ENCODE assay signal across 9 cellular contexts in genomic region chrX:40104649-40105015, GRCh38. TPM values are rescaled to one million over a fixed set of nuclear protein-coding genes. Genes with fewer than 3 reads are reported as not detected.
DNase-seq lines count a peak whose midpoint lies in the region; ATAC-seq, FAIRE-seq and TF ChIP-seq lines count a peak whose summit lies in the region.
"Had no signal": no experiment of that assay in that cellular context is flagged by ENCODE, and none has a peak within 500 bp of the region (broad histone marks: within the 10 kb centered on the region; RNA-seq: fewer than 3 reads in every experiment).

No MANE protein-coding gene starts in this region.

- H3K4me2 ChIP-seq in astrocyte (ENCODE audit: low read length), result peak overlapping the region; percentile 82

- peaks cover 2% of the 10 kb centered on the region for H3K4me1 Mint-ChIP-seq in astrocyte (ENCODE audit: low read depth, unreplicated experiment)

- no peak overlapping the region for H3K27ac Mint-ChIP-seq in astrocyte (ENCODE audit: unreplicated experiment)

- peaks cover 2% of the 10 kb centered on the region for H3K9me3 Mint-ChIP-seq in astrocyte (ENCODE audit: unreplicated experiment)
- H3K9me3 Mint-ChIP-seq: neural crest cell had no signal

- no peaks in the 10 kb centered on the region for H3K27me3 ChIP-seq in ACC112 (ENCODE audit: insufficient read depth, low read length)
- H3K27me3 ChIP-seq in astrocyte (ENCODE audit: insufficient read depth, low read length), result no peaks in the 10 kb centered on the region
- no peaks in the 10 kb centered on the region for H3K27me3 ChIP-seq in layer of hippocampus (ENCODE audit: control insufficient read depth, insufficient read depth, low read length)
- no peaks in the 10 kb centered on the region for H3K27me3 ChIP-seq in thymus (ENCODE audit: control insufficient read depth, insufficient read depth)

- no peak for ATAC-seq in GM19397 (IDR thresholded peaks at IDR 0.05; ENCODE audit: unreplicated experiment)

- H3K4me3 Mint-ChIP-seq in astrocyte (ENCODE audit: unreplicated experiment), result no peak overlapping the region

- H3K9me3 ChIP-seq in astrocyte (ENCODE audit: insufficient read depth, low read depth, low read length) (no peaks in the 10 kb centered on the region), thymus (ENCODE audit: control insufficient read depth) (no peaks in the 10 kb centered on the region)

- no peaks in the 10 kb centered on the region for H4K20me1 ChIP-seq in astrocyte (ENCODE audit: insufficient read depth, low read length)

- DNase-seq in KBM-7 (peak; percentile 43), astrocyte (ENCODE audit: low read depth) (no peak), middle frontal gyrus (ENCODE audit: extremely low spot score, low spot score) (no peak)

- no peaks in the 10 kb centered on the region for H3K36me3 Mint-ChIP-seq in astrocyte (ENCODE audit: low read depth, unreplicated experiment)

- peaks cover 6% of the 10 kb centered on the region for H3K27me3 Mint-ChIP-seq in astrocyte (ENCODE audit: low read depth, unreplicated experiment)

- peak overlapping the region; percentile 90; the same call in 1 of the 2 replicates for H3K27ac ChIP-seq in ACC112 (ENCODE audit: low read depth, low read length)
- H3K27ac ChIP-seq in astrocyte (ENCODE audit: low read depth, low read length), result no peak overlapping the region
- H3K27ac ChIP-seq in layer of hippocampus (ENCODE audit: low read depth, low read length), result peak overlapping the region; percentile 38
- H3K27ac ChIP-seq in thymus (ENCODE audit: low read depth), result peak overlapping the region; percentile 52

- in situ Hi-C loops in KBM-7 (cut with MboI; ENCODE audit: low pct_unique_long_range_greater_than_20kb, low sequenced_read_pairs), result no loop called here

- peak overlapping the region; percentile 14 for H2AFZ ChIP-seq in ACC112 (ENCODE audit: low read length, unreplicated experiment)
- no peak overlapping the region for H2AFZ ChIP-seq in astrocyte (ENCODE audit: low read depth, low read length)

- TF ChIP-seq CTCF in GM12875 (IDR thresholded peaks at IDR 0.05; ENCODE audit: borderline replicate concordance, insufficient read depth, low read depth, low read length) (no peak), astrocyte (IDR thresholded peaks at IDR 0.05; ENCODE audit: insufficient read depth, low read depth, low read length) (no peak)

- H3K36me3 ChIP-seq in ACC112 (ENCODE audit: insufficient read depth, low read length) (no peaks in the 10 kb centered on the region), astrocyte (ENCODE audit: insufficient read depth, low read length) (no peaks in the 10 kb centered on the region), thymus (ENCODE audit: control insufficient read depth, insufficient read depth) (no peaks in the 10 kb centered on the region)

- no peaks in the 10 kb centered on the region for H3K79me2 ChIP-seq in ACC112 (ENCODE audit: control insufficient read depth, insufficient read depth, low read length, unreplicated experiment)
- no peaks in the 10 kb centered on the region for H3K79me2 ChIP-seq in astrocyte (ENCODE audit: insufficient read depth, low read length)

- peak overlapping the region; percentile 50 for H3K9ac ChIP-seq in astrocyte (ENCODE audit: low read length)

- no peak for FAIRE-seq in astrocyte (lab: Jason Lieb, UNC)

- peaks cover 11% of the 10 kb centered on the region for H3K4me1 ChIP-seq in ACC112 (ENCODE audit: control insufficient read depth, insufficient read depth, low read length, unreplicated experiment)
- H3K4me1 ChIP-seq in astrocyte (ENCODE audit: insufficient read depth, low read length), result peaks cover 31% of the 10 kb centered on the region
- H3K4me1 ChIP-seq in thymus (ENCODE audit: control insufficient read depth, insufficient read depth, low read length), result peaks cover 20% of the 10 kb centered on the region

- WGBS in thymus, result 12% methylated on average over 39 of the region's 39 CpGs

- peak overlapping the region; percentile 80 for H3K4me3 ChIP-seq in ACC112 (ENCODE audit: low read depth, low read length)
- peak overlapping the region; percentile 53 for H3K4me3 ChIP-seq in GM12875 (ENCODE audit: low read depth, low read length)
- H3K4me3 ChIP-seq in astrocyte (ENCODE audit: insufficient read depth, low read depth, low read length), result no peak overlapping the region
- H3K4me3 ChIP-seq in thymus (ENCODE audit: low read length), result peak overlapping the region; percentile 72

RNA-seq across cellular contexts. Expression of gene BCOR, which starts 6.9 kb away (rescaled TPM):
- 9.0 TPM in 2 replicates for total RNA-seq in astrocyte
- 24.4 TPM for polyA plus RNA-seq in thymus
